ENCODE assay signal across 8 cellular contexts in the genomic region with DNA sequence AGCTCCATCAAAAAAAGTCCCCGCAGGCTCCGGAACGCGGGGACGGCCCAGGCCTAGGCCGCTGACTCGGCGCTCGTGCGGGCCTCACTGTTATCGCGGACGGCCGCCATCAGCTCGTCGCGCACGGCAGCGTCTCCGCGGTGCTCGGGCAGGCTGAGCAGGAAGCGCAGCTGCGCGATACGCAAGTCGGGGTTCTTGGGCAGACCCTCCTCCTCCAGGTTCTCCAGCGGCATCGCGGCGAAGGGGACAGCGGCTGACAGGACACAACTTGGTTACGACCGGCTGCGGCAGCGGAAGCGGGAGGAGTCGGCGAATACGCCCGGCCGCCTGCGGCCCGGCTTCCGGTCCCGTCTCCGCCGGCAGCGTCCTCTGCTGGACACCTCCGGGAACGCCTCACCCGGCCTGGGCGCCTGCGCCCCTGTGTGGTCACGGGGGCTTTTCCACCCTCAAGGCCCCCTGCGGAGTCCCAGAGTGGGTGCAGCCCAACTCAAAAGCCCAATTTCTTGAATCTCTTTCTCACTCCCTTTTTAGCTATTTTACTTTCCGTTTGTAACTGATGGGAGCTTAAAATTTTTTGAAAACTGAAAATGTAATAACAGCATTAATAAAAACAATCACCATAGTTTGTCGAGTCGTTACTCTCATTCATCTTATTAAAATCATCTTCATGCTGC. TPM values are rescaled to one million over a fixed set of nuclear protein-coding genes. Genes with fewer than 3 reads are reported as not detected.
DNase-seq lines count a peak whose midpoint lies in the region; ATAC-seq and TF ChIP-seq lines count a peak whose summit lies in the region.

Gene PSMD6 (minus strand): TSS at position 308 of the 674 bp plus-strand sequence. CDS start 75 bp downstream, at position 233.

- no peak within 1 kb of the TSS for H3K4ac ChIP-seq in H9 (ENCODE audit: low read depth, low read length)

- no peak within 1 kb of the TSS for H4K91ac ChIP-seq in H9 (ENCODE audit: insufficient read length, low read depth, low read length)

- no peaks in the 10 kb centered on the region; a peak in 1 of 5 replicates for H3K9me3 Mint-ChIP-seq in H9

- H3K36me3 ChIP-seq in SK-N-MC (ENCODE audit: insufficient read depth, low read length) (peaks cover 10% of the 10 kb centered on the region), testis (ENCODE audit: low read depth, missing control alignments) (no peaks in the 10 kb centered on the region)

- H3T11ph ChIP-seq in H9 (ENCODE audit: low read length), result no peak within 1 kb of the TSS

- no peak within 1 kb of the TSS for H2AK5ac ChIP-seq in H9 (ENCODE audit: insufficient read length, low read length)

- H2BK12ac ChIP-seq in H9 (ENCODE audit: insufficient read length, low read depth, low read length), result no peak within 1 kb of the TSS

- H3K27me3 ChIP-seq in H9 (ENCODE audit: insufficient read depth, low read length) (no peaks in the 10 kb centered on the region), testis (no peaks in the 10 kb centered on the region)

- no peak within 1 kb of the TSS for H4K8ac ChIP-seq in H9 (replicated peaks; ENCODE audit: insufficient read length, low read depth, low read length)

- intact Hi-C loops in testis (cut with DNase I; ENCODE audit: low total_unique reads), result no loop called here

- H3K4me1 ChIP-seq in H9 (ENCODE audit: insufficient read depth, low read length), result no peaks in the 10 kb centered on the region
- peaks cover 10% of the 10 kb centered on the region for H3K4me1 ChIP-seq in testis

- peak within 1 kb of the TSS; percentile 84 to 96 (median 93) for H3K27ac Mint-ChIP-seq in H9

- peak within 1 kb of the TSS; percentile 96 for H3K9ac ChIP-seq in H9 (ENCODE audit: extremely low read depth, insufficient read length, low read length)
- peak within 1 kb of the TSS; percentile 88 for H3K9ac ChIP-seq in SK-N-MC (ENCODE audit: insufficient read length)

- peaks cover 14 to 34% (median 32%) of the 10 kb centered on the region in 3 experiments; a peak in 5 of 7 replicates for H3K36me3 Mint-ChIP-seq in H9 (ENCODE audit: insufficient read depth in 1 of 3, low read depth in 3 of 3)

- peaks cover 11% of the 10 kb centered on the region; the same call in 1 of the 2 replicates for H3K79me2 ChIP-seq in H9 (ENCODE audit: insufficient read depth, low read length)

- peaks cover 3% of the 10 kb centered on the region for H3K23me2 ChIP-seq in H9 (ENCODE audit: insufficient read length, low read depth, low read length, poor library complexity, severe bottlenecking)

- H3K9me3 ChIP-seq in H9 (ENCODE audit: control insufficient read depth, low read depth, low read length) (no peaks in the 10 kb centered on the region), SK-N-MC (ENCODE audit: low read depth, low read length) (no peaks in the 10 kb centered on the region), testis (no peaks in the 10 kb centered on the region)

- no peak within 1 kb of the TSS for H3K56ac ChIP-seq in H9 (ENCODE audit: insufficient read length, low read depth, low read length)

- H2BK120ac ChIP-seq in H9 (ENCODE audit: low read depth, low read length, poor library complexity, severe bottlenecking), result no peak within 1 kb of the TSS

- H3K4me3 ChIP-seq in GM08714 (ENCODE audit: low read length) (peak within 1 kb of the TSS; percentile 92), SK-N-MC (peak within 1 kb of the TSS; percentile 79), testis (peak within 1 kb of the TSS; percentile 78 to 83)

- H3K27me3 Mint-ChIP-seq in H9 (ENCODE audit: low read depth), result peaks cover 3% of the 10 kb centered on the region; the same call in 1 of the 2 replicates

- peak within 1 kb of the TSS; percentile 98 for H3K14ac ChIP-seq in H9 (ENCODE audit: insufficient read depth, low read length)

- H4K20me1 ChIP-seq in H9 (ENCODE audit: control insufficient read depth, insufficient read depth, insufficient read length), result no peaks in the 10 kb centered on the region

- H3K4me2 ChIP-seq in H9 (ENCODE audit: insufficient read depth, insufficient read length, low read length), result peak within 1 kb of the TSS; percentile 75

- peak within 1 kb of the TSS; percentile 93 for H3K18ac ChIP-seq in H9 (ENCODE audit: insufficient read length, low read depth, low read length)

- no peak within 1 kb of the TSS for H2BK20ac ChIP-seq in H9 (ENCODE audit: low read depth, low read length, poor library complexity, severe bottlenecking)

- H2BK5ac ChIP-seq in H9 (ENCODE audit: insufficient read length, low read length), result no peak within 1 kb of the TSS

- ATAC-seq in omental fat pad (ENCODE audit: low FRiP score), result peak; percentile 93

- H3K79me1 ChIP-seq in H9 (ENCODE audit: insufficient read depth, low read depth, low read length, poor library complexity, severe bottlenecking), result no peaks in the 10 kb centered on the region

- no peak within 1 kb of the TSS for H3K23ac ChIP-seq in H9 (ENCODE audit: insufficient read length, low read depth, low read length)

- peak within 1 kb of the TSS; percentile 87 to 88 for H3K4me3 Mint-ChIP-seq in H9

- H3K4me1 Mint-ChIP-seq in H9, result peaks cover 17 to 19% of the 10 kb centered on the region in 2 experiments

- H3K27ac ChIP-seq in H9 (ENCODE audit: insufficient read length, low read depth, low read length), result no peak within 1 kb of the TSS
- H3K27ac ChIP-seq in SK-N-MC, result no peak within 1 kb of the TSS
- peak within 1 kb of the TSS; percentile 67 to 79 for H3K27ac ChIP-seq in testis

- H2AFZ ChIP-seq in H9 (ENCODE audit: low read length), result no peak within 1 kb of the TSS

- DNase-seq in H9, result peak; percentile 88
- DNase-seq in M059J (ENCODE audit: low read depth), result peak; percentile 66
- no peak for DNase-seq in SK-N-MC (ENCODE audit: low read depth, low spot score)
- DNase-seq in activated naive CD4-positive, alpha-beta T cell treated with anti-CD3 and anti-CD28 coated beads, Interleukin-2, amount 50 U/mL, for 16 hours, result peak; percentile 93
- DNase-seq in glomerular endothelial cell (ENCODE audit: extremely low read depth, low read depth, low spot score), result no peak
- DNase-seq in omental fat pad (ENCODE audit: low spot score), result peak; percentile 75
- peak; percentile 91 for DNase-seq in testis

- TF ChIP-seq CTCF in H9 (conservative IDR thresholded peaks at IDR 0.05) (peak; percentile 100), omental fat pad (IDR thresholded peaks at IDR 0.05) (peak in 2 of 3 donors; percentile 82 to 99), testis (IDR thresholded peaks at IDR 0.05) (peak; percentile 98 to 99 (median 99))

- no peak within 1 kb of the TSS for H2BK15ac ChIP-seq in H9 (ENCODE audit: low read depth, low read length)

- TF ChIP-seq POLR2A in testis (IDR thresholded peaks at IDR 0.05), result no peak

- WGBS in H9 (ENCODE audit: extremely low coverage, insufficient read length, low lambda C conversion rate), result no CpG with 5 or more reads among the region's 59 CpGs
- 1 to 5% methylated on average over 14 to 59 of the region's 59 CpGs for WGBS in testis, 2 donors

- no peak within 1 kb of the TSS for H4K5ac ChIP-seq in H9 (ENCODE audit: insufficient read length, low read depth, low read length)

RNA-seq across cellular contexts. Expression of gene PSMD6, which starts in this region (rescaled TPM):
- total RNA-seq in H9 (2021) (112 and 113 TPM in 2 replicates), glomerular endothelial cell (81.2 and 86.7 TPM in 2 replicates), omental fat pad (10 to 100 TPM; 52.8 to 86.2 (median 53.4) TPM), testis (100 to 1,000 TPM; 105 to 128 TPM)
- total RNA-seq in M059J (2014; rRNA removed; shearing (Covaris generic)), result 62.8 and 85.1 TPM in 2 replicates
- 249 TPM for polyA plus RNA-seq in testis (ENCODE audit: insufficient read depth, low read depth, low replicate concordance)

Comparison
In these comparisons a context has a peak if more than half of its experiments do, and no peak if none do; other contexts are left out.
1. DNase-seq: peak in H9 (single experiment), M059J (single experiment), activated naive CD4-positive, alpha-beta T cell treated with anti-CD3 and anti-CD28 coated beads, Interleukin-2, amount 50 U/mL, for 16 hours (single experiment), omental fat pad (single experiment) and testis (single experiment); none in SK-N-MC (single experiment) and glomerular endothelial cell (single experiment).
2. H3K27ac ChIP-seq: peak in testis (2 of 2); none in H9 (single experiment) and SK-N-MC (single experiment).
3. Peak in every context shown above with its lines, with median percentiles within 50 percentile points of each other: H3K4me3 ChIP-seq and CTCF ChIP-seq.